23 cellular contexts compared by ENCODE assay signal in the genomic region with DNA sequence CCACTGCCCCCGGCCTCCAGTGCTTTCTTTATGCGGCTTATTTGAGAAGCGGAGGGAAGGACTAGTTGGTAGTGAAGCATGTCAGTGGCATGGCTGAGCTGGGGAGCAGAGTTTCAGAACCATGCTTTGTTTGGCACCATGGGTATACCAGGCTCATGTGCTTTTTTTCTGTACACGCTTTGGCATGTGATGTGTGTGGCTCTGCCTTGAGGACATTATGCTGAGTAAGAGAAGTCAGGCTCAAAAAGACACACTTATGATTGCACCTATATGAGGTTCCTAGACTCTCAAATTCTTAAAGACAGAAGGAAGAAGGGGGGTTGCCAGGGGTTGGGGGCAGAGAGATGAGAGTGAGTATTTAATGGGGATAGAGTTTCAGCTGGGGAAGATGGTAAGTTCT. TPM values are rescaled to one million over a fixed set of nuclear protein-coding genes. Genes with fewer than 3 reads are reported as not detected.
DNase-seq lines count a peak whose midpoint lies in the region; ATAC-seq lines count a peak whose summit lies in the region.
"Had no signal": no experiment of that assay in that cellular context is flagged by ENCODE, and none has a peak within 500 bp of the region (broad histone marks: within the 10 kb centered on the region; RNA-seq: fewer than 3 reads in every experiment).

No MANE protein-coding gene starts in this region.

- H3K9ac ChIP-seq in NT2/D1 (ENCODE audit: insufficient read length, low read depth) (peak overlapping the region; percentile 51), trophoblast cell (ENCODE audit: low read length) (no peak overlapping the region)
- H3K9ac ChIP-seq: SK-N-SH had no signal

- H3K27ac ChIP-seq in trophoblast cell (ENCODE audit: low read depth, low read length): no peak overlapping the region
- H3K27ac ChIP-seq: body of pancreas, uterus had no signal

- H4K12ac ChIP-seq in trophoblast cell (ENCODE audit: low read depth, low read length): no peak overlapping the region

- H3K36me3 ChIP-seq in NT2/D1 (ENCODE audit: insufficient read depth, insufficient read length, low read length): peaks cover 41% of the 10 kb centered on the region
- H3K36me3 ChIP-seq in trophoblast cell (ENCODE audit: control insufficient read depth in 1 of 2, insufficient read depth in 2 of 2, low read length in 2 of 2): peaks cover 5 to 16% of the 10 kb centered on the region in 2 experiments
- H3K36me3 ChIP-seq: uterus had no signal

- H3K18ac ChIP-seq in trophoblast cell (ENCODE audit: low read length): peak overlapping the region; percentile 48

- no CpG with 5 or more reads among the region's 4 CpGs for WGBS in trophoblast cell (ENCODE audit: extremely low coverage, insufficient coverage, insufficient read length)

- no peak overlapping the region for H3K14ac ChIP-seq in trophoblast cell (ENCODE audit: low read length)

- no peak overlapping the region for H3K4me3 ChIP-seq in NT2/D1 (ENCODE audit: insufficient read length, low read depth)
- H3K4me3 ChIP-seq in trophoblast cell (ENCODE audit: low read depth, low read length): no peak overlapping the region
- H3K4me3 ChIP-seq: body of pancreas, uterus had no signal

- H2BK12ac ChIP-seq in trophoblast cell (ENCODE audit: low read length): no peak overlapping the region

- no peak overlapping the region for H4K91ac ChIP-seq in trophoblast cell (ENCODE audit: low read depth, low read length)

- H3K9me3 ChIP-seq in NT2/D1 (ENCODE audit: insufficient read depth, low read length) (no peaks in the 10 kb centered on the region), trophoblast cell (ENCODE audit: insufficient read depth, low read depth, low read length) (no peaks in the 10 kb centered on the region)
- H3K9me3 ChIP-seq: BE2C, body of pancreas, SK-N-SH, uterus had no signal

- DNase-seq in activated CD8-positive, alpha-beta memory T cell treated with anti-CD3 and anti-CD28 coated beads, Interleukin-2, amount 10 ng/mL, durations not matched to agents 7 days and 5 days: no peak
- no peak for DNase-seq in activated CD8-positive, alpha-beta memory T cell treated with anti-CD3 and anti-CD28 coated beads, Interleukin-2, amount 50 U/mL, for 48 hours
- DNase-seq in NT2/D1 (ENCODE audit: low read depth, low spot score) (no peak), trophoblast cell (no peak), germinal center (ENCODE audit: low spot score) (no peak)
- DNase-seq: activated T-cell treated with anti-CD3 and anti-CD28 coated beads, Interleukin-2, amount 50 U/mL, for 72 hours; BE2C; body of pancreas; effector CD8-positive, alpha-beta T cell; EL; HFFc6; islet precursor cell; Kasumi-1; NCI-H1092; NCI-H1930; RPMI8226; SK-N-SH; stimulated activated CD4-positive, alpha-beta T cell treated with anti-CD3 and anti-CD28 coated beads, Interleukin-12 subunit alpha, Interleukin-12 subunit beta, amount 100 ng/mL, for 4 hours; uterus had no signal

- H3K4me3 Mint-ChIP-seq in activated CD8-positive, alpha-beta memory T cell treated with anti-CD3 and anti-CD28 coated beads, Interleukin-2, amount 10 ng/mL, durations not matched to agents 7 days and 5 days: no peak overlapping the region
- H3K4me3 Mint-ChIP-seq in dendritic cell treated with granulocyte-macrophage colony-stimulating factor and Interleukin-4, amounts not matched to agents 40 ng/mL and 50 ng/mL, for 4 days: no peak overlapping the region
- H3K4me3 Mint-ChIP-seq: activated T-cell treated with anti-CD3 and anti-CD28 coated beads, Interleukin-2, amount 50 U/mL, for 72 hours; HFFc6 had no signal

- H3K4me2 ChIP-seq in trophoblast cell (ENCODE audit: low read length): no peak overlapping the region
- H3K4me2 ChIP-seq: SK-N-SH had no signal

- no peak overlapping the region for H3K23ac ChIP-seq in trophoblast cell (ENCODE audit: low read length)

- H2AK5ac ChIP-seq in trophoblast cell (ENCODE audit: low read length): no peak overlapping the region

- peaks cover 18% of the 10 kb centered on the region for H3K4me1 Mint-ChIP-seq in activated CD8-positive, alpha-beta memory T cell treated with anti-CD3 and anti-CD28 coated beads, Interleukin-2, amount 10 ng/mL, durations not matched to agents 7 days and 5 days
- peaks cover 73% of the 10 kb centered on the region for H3K4me1 Mint-ChIP-seq in dendritic cell treated with granulocyte-macrophage colony-stimulating factor and Interleukin-4, amounts not matched to agents 40 ng/mL and 50 ng/mL, for 4 days (ENCODE audit: low read depth)

- no peak for ATAC-seq in activated CD8-positive, alpha-beta memory T cell treated with anti-CD3 and anti-CD28 coated beads, Interleukin-2, amount 10 ng/mL, durations not matched to agents 7 days and 5 days
- ATAC-seq in HG03378 (IDR thresholded peaks at IDR 0.05; ENCODE audit: unreplicated experiment): no peak
- ATAC-seq in HG03521 (IDR thresholded peaks at IDR 0.05; ENCODE audit: unreplicated experiment): no peak
- ATAC-seq: activated T-cell treated with anti-CD3 and anti-CD28 coated beads, Interleukin-2, amount 50 U/mL, for 72 hours; body of pancreas; esophagus mucosa had no signal

- H3K79me1 ChIP-seq in trophoblast cell (ENCODE audit: low read length): no peaks in the 10 kb centered on the region

- no peaks in the 10 kb centered on the region for H3K27me3 ChIP-seq in NT2/D1 (ENCODE audit: insufficient read depth, insufficient read length)
- no peaks in the 10 kb centered on the region for H3K27me3 ChIP-seq in trophoblast cell (ENCODE audit: insufficient read depth, low read length)
- H3K27me3 ChIP-seq: BE2C, body of pancreas, uterus had no signal

- H4K8ac ChIP-seq in trophoblast cell (ENCODE audit: low read depth, low read length): no peak overlapping the region

- H3K9me3 Mint-ChIP-seq in activated CD8-positive, alpha-beta memory T cell treated with anti-CD3 and anti-CD28 coated beads, Interleukin-2, amount 10 ng/mL, durations not matched to agents 7 days and 5 days (ENCODE audit: low read depth): no peaks in the 10 kb centered on the region
- no peaks in the 10 kb centered on the region for H3K9me3 Mint-ChIP-seq in dendritic cell treated with granulocyte-macrophage colony-stimulating factor and Interleukin-4, amounts not matched to agents 40 ng/mL and 50 ng/mL, for 4 days
- H3K9me3 Mint-ChIP-seq: activated T-cell treated with anti-CD3 and anti-CD28 coated beads, Interleukin-2, amount 50 U/mL, for 72 hours; HFFc6 had no signal

- H3K4me1 ChIP-seq in NT2/D1 (ENCODE audit: insufficient read depth, insufficient read length) (peaks cover 13% of the 10 kb centered on the region), trophoblast cell (ENCODE audit: control insufficient read depth in 1 of 2, insufficient read depth in 2 of 2, low read length in 2 of 2) (no peaks in the 10 kb centered on the region)
- H3K4me1 ChIP-seq: BE2C, uterus had no signal

- no peak overlapping the region for H2BK120ac ChIP-seq in trophoblast cell (ENCODE audit: insufficient read depth, low read length, poor library complexity)

- H3K4ac ChIP-seq in trophoblast cell (ENCODE audit: low read depth, low read length): peak overlapping the region; percentile 92

- no peaks in the 10 kb centered on the region for H3K27me3 Mint-ChIP-seq in activated CD8-positive, alpha-beta memory T cell treated with anti-CD3 and anti-CD28 coated beads, Interleukin-2, amount 10 ng/mL, durations not matched to agents 7 days and 5 days
- no peaks in the 10 kb centered on the region for H3K27me3 Mint-ChIP-seq in dendritic cell treated with granulocyte-macrophage colony-stimulating factor and Interleukin-4, amounts not matched to agents 40 ng/mL and 50 ng/mL, for 4 days

- H3K27ac Mint-ChIP-seq in activated CD8-positive, alpha-beta memory T cell treated with anti-CD3 and anti-CD28 coated beads, Interleukin-2, amount 10 ng/mL, durations not matched to agents 7 days and 5 days: peak overlapping the region; percentile 32
- peak overlapping the region; percentile 92 for H3K27ac Mint-ChIP-seq in dendritic cell treated with granulocyte-macrophage colony-stimulating factor and Interleukin-4, amounts not matched to agents 40 ng/mL and 50 ng/mL, for 4 days

- peaks cover 6% of the 10 kb centered on the region for H3K36me3 Mint-ChIP-seq in activated CD8-positive, alpha-beta memory T cell treated with anti-CD3 and anti-CD28 coated beads, Interleukin-2, amount 10 ng/mL, durations not matched to agents 7 days and 5 days
- peaks cover 51% of the 10 kb centered on the region for H3K36me3 Mint-ChIP-seq in dendritic cell treated with granulocyte-macrophage colony-stimulating factor and Interleukin-4, amounts not matched to agents 40 ng/mL and 50 ng/mL, for 4 days (ENCODE audit: low read depth)

- no peak overlapping the region for H2AFZ ChIP-seq in trophoblast cell (ENCODE audit: insufficient read depth, low read length, poor library complexity)

- no peak overlapping the region for H2BK5ac ChIP-seq in trophoblast cell (ENCODE audit: low read depth, low read length, poor library complexity)

- intact Hi-C loops in dendritic cell treated with granulocyte-macrophage colony-stimulating factor and Interleukin-4, amounts not matched to agents 40 ng/mL and 50 ng/mL, for 4 days (cut with micrococcal nuclease): no loop called here

- H3K79me2 ChIP-seq in trophoblast cell (ENCODE audit: control insufficient read depth, insufficient read depth, low read length, poor library complexity): peaks cover 51% of the 10 kb centered on the region

- CTCF ChIA-PET in activated CD8-positive, alpha-beta memory T cell treated with anti-CD3 and anti-CD28 coated beads, Interleukin-2, amount 10 ng/mL, durations not matched to agents 7 days and 5 days (lab: Charles Lee): interaction anchor here (0.5 to 1.4 kb wide), 2 partner anchors 9 to 26 kb away, joined by 3 to 5 read pairs; no protein-coding TSS in a partner anchor

RNA-seq across cellular contexts. Expression of gene GATAD2A, which starts 21.3 kb away (rescaled TPM):
- 100 to 1,000 TPM; 159 to 161 TPM for total RNA-seq in activated CD8-positive, alpha-beta memory T cell treated with anti-CD3 and anti-CD28 coated beads, Interleukin-2, amount 10 ng/mL, durations not matched to agents 7 days and 5 days
- polyA plus RNA-seq in trophoblast cell (2013): 115 and 116 TPM in 2 replicates
